15 cellular contexts compared by ENCODE assay signal in the genomic region with DNA sequence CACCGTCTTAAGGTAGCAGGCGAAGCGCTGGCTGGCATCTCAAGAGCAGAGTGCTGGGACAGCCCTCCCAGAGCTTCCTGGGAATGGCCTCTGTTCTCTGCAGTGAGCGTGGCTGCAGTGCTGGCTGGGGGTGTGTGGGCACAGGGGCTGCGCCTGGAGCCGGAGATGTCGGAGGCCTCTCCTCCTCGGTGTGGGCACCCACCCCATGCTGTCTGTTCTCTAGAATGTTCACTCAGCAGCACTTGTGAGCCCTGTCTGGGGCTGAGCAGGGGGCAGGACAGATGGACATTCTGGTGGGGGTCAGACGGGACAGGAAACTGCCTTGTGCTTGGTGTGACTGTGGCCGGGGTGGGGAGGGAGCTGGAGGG. TPM values are rescaled to one million over a fixed set of nuclear protein-coding genes. Genes with fewer than 3 reads are reported as not detected.
DNase-seq lines count a peak whose midpoint lies in the region; ATAC-seq, FAIRE-seq and TF ChIP-seq lines count a peak whose summit lies in the region.
"Had no signal": no experiment of that assay in that cellular context is flagged by ENCODE, and none has a peak within 500 bp of the region (broad histone marks: within the 10 kb centered on the region; RNA-seq: fewer than 3 reads in every experiment).

No MANE protein-coding gene starts in this region.

- H3K27ac ChIP-seq in C4-2B: peak overlapping the region; percentile 92
- peak overlapping the region; percentile 22 to 74 (median 72) for H3K27ac ChIP-seq in pancreas
- H3K27ac ChIP-seq in upper lobe of right lung: no peak overlapping the region
- H3K27ac ChIP-seq: PC-9 had no signal

- H3K36me3 ChIP-seq in pancreas: peaks cover 0 to 26% (median 0%) of the 10 kb centered on the region in 3 donors
- peaks cover 6% of the 10 kb centered on the region for H3K36me3 ChIP-seq in upper lobe of right lung

- WGBS in pancreas, 2 donors: 45 to 47% methylated on average over 10 of the region's 10 CpGs

- in situ Hi-C loops in GM13977 (cut with MboI; ENCODE audit: low pct_unique_long_range_greater_than_20kb, low sequenced_read_pairs, unreplicated experiment): no loop called here

- H3K36me3 Mint-ChIP-seq in IgD-negative memory B cell: no peaks in the 10 kb centered on the region
- peaks cover 60% of the 10 kb centered on the region for H3K36me3 Mint-ChIP-seq in effector memory CD8-positive, alpha-beta T cell (ENCODE audit: insufficient read depth)
- H3K36me3 Mint-ChIP-seq: activated CD4-positive, alpha-beta memory T cell treated with anti-CD3 and anti-CD28 coated beads for 36 hours had no signal

- TF ChIP-seq CTCF in C4-2B (conservative IDR thresholded peaks at IDR 0.05) (no peak), pancreas (IDR thresholded peaks at IDR 0.05) (no peak), GM13977 (IDR thresholded peaks at IDR 0.05; ENCODE audit: extremely low read depth, insufficient read depth, missing control alignments) (no peak), upper lobe of right lung (IDR thresholded peaks at IDR 0.05) (no peak)

- H3K4me1 Mint-ChIP-seq in IgD-negative memory B cell: peaks cover 12 to 19% (median 18%) of the 10 kb centered on the region in 3 donors
- H3K4me1 Mint-ChIP-seq in effector memory CD8-positive, alpha-beta T cell (ENCODE audit: low read depth in 2 of 2): peaks cover 45 to 56% of the 10 kb centered on the region in 2 donors

- no peak overlapping the region for H3K4me3 Mint-ChIP-seq in IgD-negative memory B cell
- peak overlapping the region; percentile 47 to 63 for H3K4me3 Mint-ChIP-seq in effector memory CD8-positive, alpha-beta T cell

- H3K27ac Mint-ChIP-seq in IgD-negative memory B cell: peak overlapping the region in 2 of 3 donors; percentile 40 to 88
- H3K27ac Mint-ChIP-seq in effector memory CD8-positive, alpha-beta T cell: peak overlapping the region; percentile 83 to 88

- no peaks in the 10 kb centered on the region for H3K27me3 Mint-ChIP-seq in IgD-negative memory B cell
- H3K27me3 Mint-ChIP-seq in effector memory CD8-positive, alpha-beta T cell: no peaks in the 10 kb centered on the region
- H3K27me3 Mint-ChIP-seq: activated CD4-positive, alpha-beta memory T cell treated with anti-CD3 and anti-CD28 coated beads for 36 hours had no signal

- H3K4me1 ChIP-seq in pancreas (peaks cover 56 to 60% (median 59%) of the 10 kb centered on the region in 3 donors), upper lobe of right lung (peaks cover 44% of the 10 kb centered on the region)

- DNase-seq in effector memory CD8-positive, alpha-beta T cell: no peak
- DNase-seq in pancreas: no peak
- DNase-seq in GM13977 (ENCODE audit: low spot score): no peak
- no peak for DNase-seq in NCI-H2196 treated with DMSO at 0.1 percent for 48 hours (lab: John Stamatoyannopoulos, UW; ENCODE audit: unreplicated experiment)
- DNase-seq in upper lobe of right lung: no peak
- DNase-seq: activated CD4-positive, alpha-beta memory T cell treated with anti-CD3 and anti-CD28 coated beads for 36 hours; caudate nucleus; GDM1; HCEC 1CT; NCI-H1048; PC-9; stimulated activated CD4-positive, alpha-beta T cell treated with anti-CD3 and anti-CD28 coated beads, Interleukin-2, amount 100 ng/mL, for 48 hours had no signal

- H3K9me3 ChIP-seq in pancreas (no peaks in the 10 kb centered on the region), upper lobe of right lung (no peaks in the 10 kb centered on the region)

- no peak for ATAC-seq in effector memory CD8-positive, alpha-beta T cell (replicated peaks)
- no peak for ATAC-seq in pancreas
- ATAC-seq in GM18870 (IDR thresholded peaks at IDR 0.05; ENCODE audit: unreplicated experiment): no peak
- ATAC-seq in upper lobe of right lung: no peak

- no peaks in the 10 kb centered on the region for H3K9me3 Mint-ChIP-seq in IgD-negative memory B cell
- no peaks in the 10 kb centered on the region for H3K9me3 Mint-ChIP-seq in effector memory CD8-positive, alpha-beta T cell
- H3K9me3 Mint-ChIP-seq: activated CD4-positive, alpha-beta memory T cell treated with anti-CD3 and anti-CD28 coated beads for 36 hours had no signal

- H3K4me3 ChIP-seq in pancreas: no peak overlapping the region
- H3K4me3 ChIP-seq in upper lobe of right lung: no peak overlapping the region
- H3K4me3 ChIP-seq: PC-9 had no signal

- FAIRE-seq in pancreas (lab: Jason Lieb, UNC): no peak

- H3K27me3 ChIP-seq in pancreas: no peaks in the 10 kb centered on the region
- no peaks in the 10 kb centered on the region for H3K27me3 ChIP-seq in upper lobe of right lung

- intact Hi-C loops in pancreas (cut with DNase I): no loop called here
- intact Hi-C loops in upper lobe of right lung (cut with DNase I): no loop called here

RNA-seq across cellular contexts. Expression of a gene that starts 15.9 kb away (rescaled TPM):
- polyA plus RNA-seq in IgD-negative memory B cell: 6.8 TPM
- total RNA-seq in pancreas: 10 to 100 TPM; 31.1 to 55.8 (median 43.1) TPM
- 10 to 100 TPM; 45.1 to 62.5 TPM for polyA plus RNA-seq in pancreas
- 49.5 TPM for total RNA-seq in upper lobe of right lung

Comparison
In these comparisons a context has a peak if more than half of its experiments do, and no peak if none do; other contexts are left out.
1. H3K4me3 Mint-ChIP-seq: peak in effector memory CD8-positive, alpha-beta T cell (2 of 2); none in IgD-negative memory B cell (0 of 4).